Comparison of ENCODE assay signal across 11 cellular contexts in the genomic region with DNA sequence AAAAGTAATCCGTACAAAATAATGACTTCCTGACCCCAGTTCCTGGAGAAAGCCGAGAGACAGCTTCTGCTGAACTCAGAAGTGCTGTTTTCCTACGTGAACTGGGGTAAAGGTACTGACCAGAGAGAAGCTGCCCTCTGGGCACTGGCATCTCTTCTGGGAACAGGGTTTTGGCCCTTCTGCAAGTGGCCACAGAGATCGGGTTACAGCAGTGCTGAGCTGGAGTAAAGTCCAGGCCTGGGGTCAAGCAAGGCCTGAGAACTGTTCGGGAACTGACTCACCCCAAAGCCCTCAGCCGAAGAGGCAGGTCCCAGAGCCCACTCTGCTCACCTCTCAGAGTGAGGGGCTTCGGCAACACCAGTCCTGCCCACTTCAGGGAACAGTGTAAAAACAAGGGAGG.
DNase-seq lines count a peak whose midpoint lies in the region; ATAC-seq and TF ChIP-seq lines count a peak whose summit lies in the region.
"Had no signal": no experiment of that assay in that cellular context is flagged by ENCODE, and none has a peak within 500 bp of the region (broad histone marks: within the 10 kb centered on the region; RNA-seq: fewer than 3 reads in every experiment).

No MANE protein-coding gene starts in this region.

- H3K27me3 ChIP-seq in upper lobe of right lung (no peaks in the 10 kb centered on the region), foreskin keratinocyte (no peaks in the 10 kb centered on the region)

- no peaks in the 10 kb centered on the region for H3K27me3 Mint-ChIP-seq in activated naive CD4-positive, alpha-beta T cell treated with anti-CD3 and anti-CD28 coated beads for 36 hours (ENCODE audit: low read depth)
- no peaks in the 10 kb centered on the region for H3K27me3 Mint-ChIP-seq in WTC11 (ENCODE audit: low read depth)

- intact Hi-C loops in activated naive CD4-positive, alpha-beta T cell treated with anti-CD3 and anti-CD28 coated beads for 36 hours (cut with micrococcal nuclease): loop anchor here (2.0 to 10.0 kb wide), 3 partner anchors 176 to 422 kb away; no protein-coding TSS in a partner anchor
- intact Hi-C loops in upper lobe of right lung (cut with DNase I): no loop called here

- POLR2A ChIA-PET in WTC11 (lab: Charles Lee): no interaction called here

- H3K27ac Mint-ChIP-seq in activated naive CD4-positive, alpha-beta T cell treated with anti-CD3 and anti-CD28 coated beads for 36 hours: peak overlapping the region; percentile 87
- H3K27ac Mint-ChIP-seq in activated naive CD4-positive, alpha-beta T cell treated with anti-CD3 and anti-CD28 coated beads, Interleukin-2, amount 50 U/mL, for 72 hours: no peak overlapping the region
- peak overlapping the region; percentile 96; the same call in 1 of the 2 replicates for H3K27ac Mint-ChIP-seq in WTC11

- no peak overlapping the region for H3K4me3 Mint-ChIP-seq in activated naive CD4-positive, alpha-beta T cell treated with anti-CD3 and anti-CD28 coated beads for 36 hours
- H3K4me3 Mint-ChIP-seq in WTC11: no peak overlapping the region

- no peak for DNase-seq in activated naive CD4-positive, alpha-beta T cell treated with anti-CD3 and anti-CD28 coated beads for 36 hours
- no peak for DNase-seq in activated naive CD4-positive, alpha-beta T cell treated with anti-CD3 and anti-CD28 coated beads, Interleukin-2, amount 50 U/mL, for 72 hours (ENCODE audit: low spot score in 2 of 2)
- no peak for DNase-seq in WTC11 (ENCODE audit: low spot score)
- peak; percentile 78 for DNase-seq in iris pigment epithelial cell (ENCODE audit: low read depth)
- DNase-seq in upper lobe of right lung: no peak
- no peak for DNase-seq in SK-N-DZ (ENCODE audit: low spot score)
- DNase-seq in GM10266 (ENCODE audit: extremely low spot score): no peak
- no peak for DNase-seq in foreskin keratinocyte
- DNase-seq: NCI-H1417 treated with DMSO at 0.1 percent for 48 hours, nucleus accumbens had no signal

- no peaks in the 10 kb centered on the region for H3K9me3 ChIP-seq in upper lobe of right lung
- H3K9me3 ChIP-seq: gastroesophageal sphincter had no signal

- no peaks in the 10 kb centered on the region for H3K36me3 ChIP-seq in upper lobe of right lung
- H3K36me3 ChIP-seq: gastroesophageal sphincter had no signal

- ATAC-seq in activated naive CD4-positive, alpha-beta T cell treated with anti-CD3 and anti-CD28 coated beads, Interleukin-2, amount 50 U/mL, for 72 hours: no peak
- ATAC-seq in WTC11: peak; percentile 38; the same call in 1 of the 2 replicates
- ATAC-seq in upper lobe of right lung: peak; percentile 60
- ATAC-seq in foreskin keratinocyte: no peak
- ATAC-seq: gastroesophageal sphincter had no signal

- peaks cover 2% of the 10 kb centered on the region for H3K36me3 Mint-ChIP-seq in activated naive CD4-positive, alpha-beta T cell treated with anti-CD3 and anti-CD28 coated beads for 36 hours (ENCODE audit: low read depth)
- peaks cover 0 to 10% of the 10 kb centered on the region in 2 donors for H3K36me3 Mint-ChIP-seq in activated naive CD4-positive, alpha-beta T cell treated with anti-CD3 and anti-CD28 coated beads, Interleukin-2, amount 50 U/mL, for 72 hours
- no peaks in the 10 kb centered on the region for H3K36me3 Mint-ChIP-seq in WTC11

- peaks cover 47% of the 10 kb centered on the region for H3K4me1 Mint-ChIP-seq in activated naive CD4-positive, alpha-beta T cell treated with anti-CD3 and anti-CD28 coated beads for 36 hours (ENCODE audit: low read depth)
- H3K4me1 Mint-ChIP-seq in WTC11: peaks cover 45% of the 10 kb centered on the region

- no peak overlapping the region for H3K4me3 ChIP-seq in upper lobe of right lung
- H3K4me3 ChIP-seq: gastroesophageal sphincter had no signal

- H3K27ac ChIP-seq in upper lobe of right lung (no peak overlapping the region), foreskin keratinocyte (no peak overlapping the region)
- H3K27ac ChIP-seq: gastroesophageal sphincter had no signal

- no peak for TF ChIP-seq CTCF in WTC11 (IDR thresholded peaks at IDR 0.05)
- TF ChIP-seq CTCF in upper lobe of right lung (IDR thresholded peaks at IDR 0.05): no peak
- no peak for TF ChIP-seq CTCF in GM10266 (IDR thresholded peaks at IDR 0.05; ENCODE audit: control insufficient read depth, insufficient read depth, low read depth, missing control alignments)
- TF ChIP-seq CTCF in foreskin keratinocyte (conservative IDR thresholded peaks at IDR 0.05): no peak

- H3K4me1 ChIP-seq in upper lobe of right lung (peaks cover 9% of the 10 kb centered on the region), foreskin keratinocyte (peaks cover 3% of the 10 kb centered on the region)
- H3K4me1 ChIP-seq: gastroesophageal sphincter had no signal

- CTCF ChIA-PET in activated naive CD4-positive, alpha-beta T cell treated with anti-CD3 and anti-CD28 coated beads for 36 hours (lab: Charles Lee): interaction anchor here (0.7 to 2.0 kb wide), 2 partner anchors 21 to 200 kb away, joined by 3 to 8 read pairs; no protein-coding TSS in a partner anchor
- CTCF ChIA-PET in WTC11 (lab: Charles Lee): no interaction called here

- peaks cover 4% of the 10 kb centered on the region for H3K9me3 Mint-ChIP-seq in activated naive CD4-positive, alpha-beta T cell treated with anti-CD3 and anti-CD28 coated beads for 36 hours
- H3K9me3 Mint-ChIP-seq in activated naive CD4-positive, alpha-beta T cell treated with anti-CD3 and anti-CD28 coated beads, Interleukin-2, amount 50 U/mL, for 72 hours: no peaks in the 10 kb centered on the region
- peaks cover 8% of the 10 kb centered on the region; the same call in 1 of the 2 replicates for H3K9me3 Mint-ChIP-seq in WTC11

TF ChIP-seq in WTC11, 78 proteins besides CTCF, POLR2A, EP300 and RAD21:
- TF ChIP-seq, protein P1, sequence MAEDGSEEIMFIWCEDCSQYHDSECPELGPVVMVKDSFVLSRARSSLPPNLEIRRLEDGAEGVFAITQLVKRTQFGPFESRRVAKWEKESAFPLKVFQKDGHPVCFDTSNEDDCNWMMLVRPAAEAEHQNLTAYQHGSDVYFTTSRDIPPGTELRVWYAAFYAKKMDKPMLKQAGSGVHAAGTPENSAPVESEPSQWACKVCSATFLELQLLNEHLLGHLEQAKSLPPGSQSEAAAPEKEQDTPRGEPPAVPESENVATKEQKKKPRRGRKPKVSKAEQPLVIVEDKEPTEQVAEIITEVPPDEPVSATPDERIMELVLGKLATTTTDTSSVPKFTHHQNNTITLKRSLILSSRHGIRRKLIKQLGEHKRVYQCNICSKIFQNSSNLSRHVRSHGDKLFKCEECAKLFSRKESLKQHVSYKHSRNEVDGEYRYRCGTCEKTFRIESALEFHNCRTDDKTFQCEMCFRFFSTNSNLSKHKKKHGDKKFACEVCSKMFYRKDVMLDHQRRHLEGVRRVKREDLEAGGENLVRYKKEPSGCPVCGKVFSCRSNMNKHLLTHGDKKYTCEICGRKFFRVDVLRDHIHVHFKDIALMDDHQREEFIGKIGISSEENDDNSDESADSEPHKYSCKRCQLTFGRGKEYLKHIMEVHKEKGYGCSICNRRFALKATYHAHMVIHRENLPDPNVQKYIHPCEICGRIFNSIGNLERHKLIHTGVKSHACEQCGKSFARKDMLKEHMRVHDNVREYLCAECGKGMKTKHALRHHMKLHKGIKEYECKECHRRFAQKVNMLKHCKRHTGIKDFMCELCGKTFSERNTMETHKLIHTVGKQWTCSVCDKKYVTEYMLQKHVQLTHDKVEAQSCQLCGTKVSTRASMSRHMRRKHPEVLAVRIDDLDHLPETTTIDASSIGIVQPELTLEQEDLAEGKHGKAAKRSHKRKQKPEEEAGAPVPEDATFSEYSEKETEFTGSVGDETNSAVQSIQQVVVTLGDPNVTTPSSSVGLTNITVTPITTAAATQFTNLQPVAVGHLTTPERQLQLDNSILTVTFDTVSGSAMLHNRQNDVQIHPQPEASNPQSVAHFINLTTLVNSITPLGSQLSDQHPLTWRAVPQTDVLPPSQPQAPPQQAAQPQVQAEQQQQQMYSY (CRISPR knock-in tag; IDR thresholded peaks at IDR 0.05): peak; percentile 62; the same call in 1 of the 2 replicates
- TF ChIP-seq, protein P2, sequence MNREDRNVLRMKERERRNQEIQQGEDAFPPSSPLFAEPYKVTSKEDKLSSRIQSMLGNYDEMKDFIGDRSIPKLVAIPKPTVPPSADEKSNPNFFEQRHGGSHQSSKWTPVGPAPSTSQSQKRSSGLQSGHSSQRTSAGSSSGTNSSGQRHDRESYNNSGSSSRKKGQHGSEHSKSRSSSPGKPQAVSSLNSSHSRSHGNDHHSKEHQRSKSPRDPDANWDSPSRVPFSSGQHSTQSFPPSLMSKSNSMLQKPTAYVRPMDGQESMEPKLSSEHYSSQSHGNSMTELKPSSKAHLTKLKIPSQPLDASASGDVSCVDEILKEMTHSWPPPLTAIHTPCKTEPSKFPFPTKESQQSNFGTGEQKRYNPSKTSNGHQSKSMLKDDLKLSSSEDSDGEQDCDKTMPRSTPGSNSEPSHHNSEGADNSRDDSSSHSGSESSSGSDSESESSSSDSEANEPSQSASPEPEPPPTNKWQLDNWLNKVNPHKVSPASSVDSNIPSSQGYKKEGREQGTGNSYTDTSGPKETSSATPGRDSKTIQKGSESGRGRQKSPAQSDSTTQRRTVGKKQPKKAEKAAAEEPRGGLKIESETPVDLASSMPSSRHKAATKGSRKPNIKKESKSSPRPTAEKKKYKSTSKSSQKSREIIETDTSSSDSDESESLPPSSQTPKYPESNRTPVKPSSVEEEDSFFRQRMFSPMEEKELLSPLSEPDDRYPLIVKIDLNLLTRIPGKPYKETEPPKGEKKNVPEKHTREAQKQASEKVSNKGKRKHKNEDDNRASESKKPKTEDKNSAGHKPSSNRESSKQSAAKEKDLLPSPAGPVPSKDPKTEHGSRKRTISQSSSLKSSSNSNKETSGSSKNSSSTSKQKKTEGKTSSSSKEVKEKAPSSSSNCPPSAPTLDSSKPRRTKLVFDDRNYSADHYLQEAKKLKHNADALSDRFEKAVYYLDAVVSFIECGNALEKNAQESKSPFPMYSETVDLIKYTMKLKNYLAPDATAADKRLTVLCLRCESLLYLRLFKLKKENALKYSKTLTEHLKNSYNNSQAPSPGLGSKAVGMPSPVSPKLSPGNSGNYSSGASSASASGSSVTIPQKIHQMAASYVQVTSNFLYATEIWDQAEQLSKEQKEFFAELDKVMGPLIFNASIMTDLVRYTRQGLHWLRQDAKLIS (CRISPR knock-in tag; IDR thresholded peaks at IDR 0.05; ENCODE audit: borderline replicate concordance): no peak

Comparison
In these comparisons a context has a peak if more than half of its experiments do, and no peak if none do; other contexts are left out.
1. H3K27ac Mint-ChIP-seq: peak in activated naive CD4-positive, alpha-beta T cell treated with anti-CD3 and anti-CD28 coated beads for 36 hours (single experiment) and WTC11 (single experiment); none in activated naive CD4-positive, alpha-beta T cell treated with anti-CD3 and anti-CD28 coated beads, Interleukin-2, amount 50 U/mL, for 72 hours (0 of 2).
2. ATAC-seq: peak in WTC11 (single experiment) and upper lobe of right lung (single experiment); none in activated naive CD4-positive, alpha-beta T cell treated with anti-CD3 and anti-CD28 coated beads, Interleukin-2, amount 50 U/mL, for 72 hours (0 of 2) and foreskin keratinocyte (single experiment).